In genomic region chr9:18263367-18263766, GRCh38 we compare ENCODE assay signal across 31 cellular contexts.
"Had no signal": no experiment of that assay in that cellular context is flagged by ENCODE, and none has a peak within 500 bp of the region (broad histone marks: within the 10 kb centered on the region; RNA-seq: fewer than 3 reads in every experiment).

No MANE protein-coding gene starts in this region.

- H3K27me3 ChIP-seq: left lung, neural progenitor cell, ovary, stomach, testis, thyroid gland, transverse colon, upper lobe of left lung, vagina had no signal

- H3K4me1 ChIP-seq: left lung, lower lobe of right lung, neural progenitor cell, testis, upper lobe of left lung, vagina had no signal

- H3K36me3 Mint-ChIP-seq: mesothelial cell of epicardium; naive B cell; natural killer cell; neural progenitor cell; stimulated activated naive B cell treated with anti-CD40 and anti-IgM and Interleukin-4, amounts not matched to agents 10 μg/mL and 1 μg/mL and 100 μg/mL, for 72 hours had no signal

- H3K27ac Mint-ChIP-seq: mesothelial cell of epicardium; naive B cell; natural killer cell; nephron progenitor cell; neural progenitor cell; stimulated activated naive B cell treated with anti-CD40 and anti-IgM and Interleukin-4, amounts not matched to agents 10 μg/mL and 1 μg/mL and 100 μg/mL, for 72 hours had no signal

- H3K27ac ChIP-seq: left lung, lower lobe of right lung, neural progenitor cell, neutrophil, ovary, prostate gland, skin epidermis, stomach, testis, thyroid gland, transverse colon, upper lobe of left lung, vagina had no signal

- H3K4me3 ChIP-seq: left lung, lower lobe of right lung, neural progenitor cell, ovary, prostate gland, skin epidermis, stomach, testis, thyroid gland, transverse colon, upper lobe of left lung, vagina had no signal

- H3K4me3 Mint-ChIP-seq: mesothelial cell of epicardium; naive B cell; natural killer cell; nephron progenitor cell; neural progenitor cell; stimulated activated naive B cell treated with anti-CD40 and anti-IgM and Interleukin-4, amounts not matched to agents 10 μg/mL and 1 μg/mL and 100 μg/mL, for 72 hours had no signal

- H2AFZ ChIP-seq: neural progenitor cell had no signal

- H3K4me2 ChIP-seq: neural progenitor cell had no signal

- H3K9me3 ChIP-seq: left lung, lower lobe of right lung, neutrophil, ovary, prostate gland, stomach, testis, thyroid gland, transverse colon, upper lobe of left lung, vagina had no signal

- H3K4me1 Mint-ChIP-seq: naive B cell; natural killer cell; stimulated activated naive B cell treated with anti-CD40 and anti-IgM and Interleukin-4, amounts not matched to agents 10 μg/mL and 1 μg/mL and 100 μg/mL, for 72 hours had no signal

- H3K27me3 Mint-ChIP-seq: stimulated activated naive B cell treated with anti-CD40 and anti-IgM and Interleukin-4, amounts not matched to agents 10 μg/mL and 1 μg/mL and 100 μg/mL, for 72 hours had no signal

- H3K9me3 Mint-ChIP-seq: mesothelial cell of epicardium; natural killer cell; neural progenitor cell; stimulated activated naive B cell treated with anti-CD40 and anti-IgM and Interleukin-4, amounts not matched to agents 10 μg/mL and 1 μg/mL and 100 μg/mL, for 72 hours had no signal

- DNase-seq: hypothalamus; kidney; left colon; left lung; lower lobe of right lung; mammary epithelial cell; mesenchymal stem cell; naive B cell; natural killer cell; nephron progenitor cell; ovary; retina; right cardiac atrium; stimulated activated CD4-positive, alpha-beta T cell treated with anti-CD3 and anti-CD28 coated beads, Interleukin-12 subunit alpha, Interleukin-12 subunit beta, amount 100 ng/mL, for 4 hours; stimulated activated CD4-positive, alpha-beta T cell treated with anti-CD3 and anti-CD28 coated beads, Interleukin-15, amount 100 ng/mL, for 24 hours; stimulated activated CD4-positive, alpha-beta T cell treated with anti-CD3 and anti-CD28 coated beads, Interleukin-2, amount 100 ng/mL, for 24 hours; stimulated activated CD4-positive, alpha-beta T cell treated with anti-CD3 and anti-CD28 coated beads, Interleukin-4, amount 100 ng/mL, for 1 hour; stimulated activated naive B cell treated with anti-CD40 and anti-IgM and Interleukin-4, amounts not matched to agents 10 μg/mL and 1 μg/mL and 100 μg/mL, for 72 hours; stimulated activated naive CD8-positive, alpha-beta T cell treated with anti-CD3 and anti-CD28 coated beads, Interleukin-15, Interleukin-2, amounts not matched to agents 100 U/mL and 50 U/mL, for 24 hours; stomach; testis; thyroid gland; transverse colon; upper lobe of left lung had no signal

- ATAC-seq: left colon; left lung; lower lobe of right lung; natural killer cell; right cardiac atrium; sciatic nerve; stimulated activated naive B cell treated with anti-CD40 and anti-IgM and Interleukin-4, amounts not matched to agents 10 μg/mL and 1 μg/mL and 100 μg/mL, for 72 hours; stimulated activated naive CD8-positive, alpha-beta T cell treated with anti-CD3 and anti-CD28 coated beads, Interleukin-15, Interleukin-2, amounts not matched to agents 100 U/mL and 50 U/mL, for 24 hours had no signal

- H3K36me3 ChIP-seq: left lung, lower lobe of right lung, neural progenitor cell, neutrophil, ovary, prostate gland, stomach, thyroid gland, transverse colon, upper lobe of left lung, vagina had no signal

- H3K9ac ChIP-seq: neural progenitor cell had no signal
